13 cellular contexts compared by ENCODE assay signal in the genomic region with DNA sequence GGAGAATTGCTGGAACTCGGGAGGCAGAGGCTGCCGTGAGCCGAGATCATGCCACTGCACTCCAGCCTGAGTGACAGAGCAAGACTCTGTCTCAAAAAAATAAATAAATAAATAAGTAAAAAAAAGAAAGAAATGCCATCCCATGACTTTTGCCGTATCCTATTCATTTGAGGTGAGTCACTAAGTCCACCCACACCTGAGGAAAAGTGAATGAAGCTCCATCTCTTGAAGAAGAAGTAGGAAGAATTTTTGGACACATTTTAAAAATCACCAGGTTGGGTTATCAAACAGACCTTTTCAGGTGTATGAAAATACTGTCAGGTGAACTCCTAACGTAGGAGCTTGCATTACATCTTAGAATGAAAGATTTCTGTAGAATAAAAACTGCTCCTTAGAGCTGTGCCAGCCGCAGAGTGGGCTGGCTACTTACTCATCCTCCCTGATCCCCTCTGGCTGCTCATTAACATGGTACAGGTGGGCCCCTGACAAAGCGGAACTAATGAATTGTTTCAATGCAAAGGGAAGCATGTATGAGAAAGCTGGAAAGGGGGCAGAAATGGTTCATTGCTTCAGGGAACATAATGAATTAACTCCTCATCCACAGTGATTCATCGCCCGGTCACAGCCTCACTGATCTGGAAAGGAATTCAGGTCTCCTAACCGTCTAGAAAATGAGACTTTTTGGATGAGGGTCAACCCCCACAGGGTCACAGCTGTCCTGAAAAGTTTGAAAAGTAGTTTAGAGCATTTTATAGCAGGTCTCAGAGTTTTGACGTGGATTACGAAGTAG.
A peak's percentile ranks its signal among the peaks of the same experiment; 100 is the strongest.
DNase-seq lines count a peak whose midpoint lies in the region; ATAC-seq, FAIRE-seq and TF ChIP-seq lines count a peak whose summit lies in the region.
"Had no signal": no experiment of that assay in that cellular context is flagged by ENCODE, and none has a peak within 500 bp of the region (broad histone marks: within the 10 kb centered on the region; RNA-seq: fewer than 3 reads in every experiment).

No MANE protein-coding gene starts in this region.

- H3K27me3 ChIP-seq in SK-N-SH (ENCODE audit: insufficient read depth) (no peaks in the 10 kb centered on the region), smooth muscle cell (ENCODE audit: low read depth) (no peaks in the 10 kb centered on the region)

- H3K27ac ChIP-seq in SK-N-SH (ENCODE audit: low read depth in 2 of 2, low read length in 1 of 2) = peak overlapping the region; percentile 61 to 98; a peak in 3 of 4 replicates
- H3K27ac ChIP-seq in smooth muscle cell (ENCODE audit: low read depth) = peak overlapping the region; percentile 80
- H3K27ac ChIP-seq in kidney (ENCODE audit: low read depth in 2 of 2, low read length in 2 of 2) = no peak overlapping the region
- H3K27ac ChIP-seq: coronary artery, KMS-11 had no signal

- H3K79me2 ChIP-seq in SK-N-SH (ENCODE audit: insufficient read depth) (no peaks in the 10 kb centered on the region; the same call in 1 of the 2 replicates), smooth muscle cell (ENCODE audit: low read depth) (no peaks in the 10 kb centered on the region)

- TF ChIP-seq EP300 in SK-N-SH (IDR thresholded peaks at IDR 0.05; ENCODE audit: borderline replicate concordance in 1 of 2, low read depth in 1 of 2, low read length in 1 of 2) = peak in 1 of 2 experiments; percentile 79; a peak in 1 of 4 replicates

- TF ChIP-seq CTCF in SK-N-SH (IDR thresholded peaks at IDR 0.05) (no peak), fibroblast of villous mesenchyme (IDR thresholded peaks at IDR 0.05; ENCODE audit: insufficient read depth, low read depth, low read length) (no peak), smooth muscle cell (IDR thresholded peaks at IDR 0.05; ENCODE audit: borderline replicate concordance, insufficient read depth, poor library complexity, severe bottlenecking) (no peak), kidney (IDR thresholded peaks at IDR 0.05; ENCODE audit: borderline replicate concordance, extremely low read depth, insufficient read depth) (no peak)

- H3F3A ChIP-seq in SK-N-SH (replicated peaks; ENCODE audit: insufficient read depth) (peaks cover 59% of the 10 kb centered on the region), smooth muscle cell (ENCODE audit: low read depth) (peaks cover 3% of the 10 kb centered on the region)

- ATAC-seq in GM19455 (IDR thresholded peaks at IDR 0.05; ENCODE audit: unreplicated experiment) = no peak

- intact Hi-C loops in kidney (cut with DNase I) = no loop called here

- H3K9ac ChIP-seq in SK-N-SH (peak overlapping the region; percentile 52; the same call in 1 of the 2 replicates), smooth muscle cell (ENCODE audit: low read depth) (peak overlapping the region; percentile 56), kidney (ENCODE audit: low read length in 2 of 2) (no peak overlapping the region)
- H3K9ac ChIP-seq: KMS-11 had no signal

- CTCF ChIA-PET in SK-N-SH (lab: Yijun Ruan, JAX) = interaction anchor here (1.4 to 1.6 kb wide), 3 partner anchors 12 to 26 kb away, joined by 3 to 4 read pairs (median 3); no protein-coding TSS in a partner anchor

- WGBS in SK-N-SH (ENCODE audit: low lambda C conversion rate) = 31% methylated on average over 12 of the region's 12 CpGs
- 62% methylated on average over 12 of the region's 12 CpGs for WGBS in smooth muscle cell (ENCODE audit: low lambda C conversion rate)

- H3K36me3 ChIP-seq in SK-N-SH (replicated peaks in 1 of 2; ENCODE audit: control insufficient read depth in 1 of 2, insufficient read depth in 2 of 2, low read length in 1 of 2) (no peaks in the 10 kb centered on the region), smooth muscle cell (ENCODE audit: low read depth) (no peaks in the 10 kb centered on the region), kidney (ENCODE audit: control insufficient read depth in 1 of 2, insufficient read depth in 2 of 2, low read length in 2 of 2) (no peaks in the 10 kb centered on the region)

- H3K4me3 ChIP-seq in SK-N-SH (ENCODE audit: low read depth in 2 of 2, low read length in 1 of 2) (no peak overlapping the region; a peak in 1 of 4 replicates), fibroblast of villous mesenchyme (ENCODE audit: low read depth, low read length) (no peak overlapping the region), smooth muscle cell (no peak overlapping the region), kidney (ENCODE audit: low read length in 2 of 2) (no peak overlapping the region)
- H3K4me3 ChIP-seq: coronary artery had no signal

- no peak for TF ChIP-seq POLR2A in H54 (IDR thresholded peaks at IDR 0.05; ENCODE audit: low read depth, low read length)

- no peaks in the 10 kb centered on the region for H3K9me2 ChIP-seq in SK-N-SH

- POLR2A ChIA-PET in SK-N-SH (lab: Yijun Ruan, JAX) = no interaction called here

- peaks cover 0 to 34% of the 10 kb centered on the region in 2 experiments; a peak in 3 of 4 replicates for H3K4me1 ChIP-seq in SK-N-SH (ENCODE audit: control insufficient read depth in 1 of 2, insufficient read depth in 2 of 2, low read depth in 1 of 2, low read length in 1 of 2)
- H3K4me1 ChIP-seq in smooth muscle cell (ENCODE audit: low read depth) = peaks cover 31% of the 10 kb centered on the region
- no peaks in the 10 kb centered on the region for H3K4me1 ChIP-seq in kidney (ENCODE audit: control insufficient read depth in 1 of 2, insufficient read depth in 1 of 2, low read depth in 1 of 2, low read length in 2 of 2)

- H3K4me2 ChIP-seq in SK-N-SH (peak overlapping the region; percentile 31), smooth muscle cell (peak overlapping the region; percentile 43)
- H3K4me2 ChIP-seq: KMS-11 had no signal

- TF ChIP-seq RAD21 in SK-N-SH (IDR thresholded peaks at IDR 0.05; ENCODE audit: low read length) = no peak

- peak; percentile 95 for FAIRE-seq in H54 (lab: Jason Lieb, UNC)
- FAIRE-seq in kidney (lab: Jason Lieb, UNC) = no peak

- H3K9me3 ChIP-seq in SK-N-SH (0 out of 2 replicates have a peak, but pooled peaks cover 6% of the 10 kb centered on the region), smooth muscle cell (replicated peaks; ENCODE audit: low read depth) (no peaks in the 10 kb centered on the region), kidney (ENCODE audit: control insufficient read depth in 1 of 2, low read length in 2 of 2) (peaks cover 0 to 2% of the 10 kb centered on the region in 2 donors)

- H4K20me1 ChIP-seq in SK-N-SH (ENCODE audit: insufficient read depth) = no peaks in the 10 kb centered on the region
- H4K20me1 ChIP-seq in smooth muscle cell (ENCODE audit: low read depth) = no peaks in the 10 kb centered on the region

- H2AFZ ChIP-seq in SK-N-SH (ENCODE audit: low read depth) (no peak overlapping the region), smooth muscle cell (ENCODE audit: low read depth) (no peak overlapping the region)

- DNase-seq in H54 (ENCODE audit: insufficient read length, low spot score) (no peak), SK-N-SH (no peak), fibroblast of villous mesenchyme (ENCODE audit: low read depth) (peak; percentile 43), smooth muscle cell (lab: John Stamatoyannopoulos, UW; ENCODE audit: unreplicated experiment) (no peak), GM19240 (ENCODE audit: insufficient read length, low spot score) (no peak), kidney (no peak)
- DNase-seq: activated CD4-positive, CD25-positive, alpha-beta regulatory T cell treated with anti-CD3 and anti-CD28 coated beads, Interleukin-2, amount 50 U/mL, for 72 hours; GDM1; hippocampal formation; NCI-H2227 treated with DMSO at 0.1 percent for 48 hours had no signal

TF ChIP-seq in SK-N-SH, 30 proteins besides CTCF, POLR2A, EP300 and RAD21 (continues in another document):
- TF ChIP-seq TCF12 (IDR thresholded peaks at IDR 0.05) (peak; percentile 75), SIN3A (IDR thresholded peaks at IDR 0.05; ENCODE audit: borderline replicate concordance, low read depth, low read length) (no peak), JUND (IDR thresholded peaks at IDR 0.05) (peak; percentile 82), TAF1 (IDR thresholded peaks at IDR 0.05; ENCODE audit: borderline replicate concordance, low read depth, low read length) (0 out of 2 replicates have a peak, but pooled peaks have one; percentile 3), PBX3 (IDR thresholded peaks at IDR 0.05) (peak; percentile 74), FOXM1 (IDR thresholded peaks at IDR 0.05; ENCODE audit: low read depth) (no peak), FOSL2 (IDR thresholded peaks at IDR 0.05; ENCODE audit: borderline replicate concordance, low read depth) (peak; percentile 87)
- TF ChIP-seq, protein P1, sequence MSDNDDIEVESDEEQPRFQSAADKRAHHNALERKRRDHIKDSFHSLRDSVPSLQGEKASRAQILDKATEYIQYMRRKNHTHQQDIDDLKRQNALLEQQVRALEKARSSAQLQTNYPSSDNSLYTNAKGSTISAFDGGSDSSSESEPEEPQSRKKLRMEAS (IDR thresholded peaks at IDR 0.05; ENCODE audit: low read depth) = 0 out of 2 replicates have a peak, but pooled peaks have one; percentile 31

Comparison
In these comparisons a context has a peak if more than half of its experiments do, and no peak if none do; other contexts are left out.
1. H3K27ac ChIP-seq: peak in SK-N-SH (2 of 2) and smooth muscle cell (single experiment); none in kidney (0 of 2).
2. H3K9ac ChIP-seq: peak in SK-N-SH (single experiment) and smooth muscle cell (single experiment); none in kidney (0 of 2).